8 cellular contexts compared by ENCODE assay signal in genomic region chr17:8109669-8110455, GRCh38. TPM values are rescaled to one million over a fixed set of nuclear protein-coding genes. Genes with fewer than 3 reads are reported as not detected.
DNase-seq lines count a peak whose midpoint lies in the region; ATAC-seq and TF ChIP-seq lines count a peak whose summit lies in the region.

No MANE protein-coding gene starts in this region.

- CTCF ChIA-PET in CD4-positive, alpha-beta T cell (lab: Charles Lee), result interaction anchor here (0.8 to 2.4 kb wide), 11 partner anchors 9 to 134 kb away, joined by 3 to 17 read pairs (median 8); partner anchors contain the start of genes ALOXE3 and HES7

- ATAC-seq in CD4-positive, alpha-beta T cell (ENCODE audit: poor library complexity), result peak; percentile 99
- no peak for ATAC-seq in GM21619 (IDR thresholded peaks at IDR 0.05; ENCODE audit: unreplicated experiment)

- no peaks in the 10 kb centered on the region for H3K36me3 ChIP-seq in HUES64 (ENCODE audit: insufficient read depth, low read length)
- H3K36me3 ChIP-seq in breast epithelium, result no peaks in the 10 kb centered on the region

- no peak overlapping the region for H3K9ac ChIP-seq in HUES64 (ENCODE audit: low read depth, low read length)

- peak; percentile 97 for TF ChIP-seq CTCF in CD4-positive, alpha-beta T cell (IDR thresholded peaks at IDR 0.05)
- peak; percentile 65 to 86 (median 76) for TF ChIP-seq CTCF in breast epithelium (IDR thresholded peaks at IDR 0.05)

- H3K9me3 ChIP-seq in CD4-positive, alpha-beta T cell (ENCODE audit: control insufficient read depth, low read length), result no peaks in the 10 kb centered on the region
- H3K9me3 ChIP-seq in HUES64 (ENCODE audit: insufficient read depth, low read depth, low read length) (no peaks in the 10 kb centered on the region), breast epithelium (no peaks in the 10 kb centered on the region)

- no peaks in the 10 kb centered on the region for H3K4me1 ChIP-seq in HUES64 (ENCODE audit: insufficient read depth, low read length)
- H3K4me1 ChIP-seq in breast epithelium, result no peaks in the 10 kb centered on the region

- H3K4me3 Mint-ChIP-seq in CD4-positive, alpha-beta T cell, result peak overlapping the region; percentile 45

- intact Hi-C loops in CD4-positive, alpha-beta T cell (cut with DNase I, micrococcal nuclease), result loop anchor here (1.0 to 10.0 kb wide), 4 partner anchors 16 to 265 kb away; partner anchors contain the start of gene KRABD2 (in 1 of the 2)
- intact Hi-C loops in breast epithelium (cut with DNase I; ENCODE audit: low total_unique reads), result no loop called here

- POLR2A ChIA-PET in CD4-positive, alpha-beta T cell (lab: Charles Lee), result interaction anchor here (0.7 to 2.2 kb wide), 13 partner anchors 9 to 138 kb away, joined by 3 to 41 read pairs (median 4); partner anchors contain the start of genes ALOXE3 and CTC1

- peaks cover 10% of the 10 kb centered on the region for H3K27me3 ChIP-seq in CD4-positive, alpha-beta T cell (ENCODE audit: control insufficient read depth, insufficient read depth, low read length)
- H3K27me3 ChIP-seq in HUES64 (ENCODE audit: insufficient read depth, low read length), result peaks cover 62% of the 10 kb centered on the region
- H3K27me3 ChIP-seq in breast epithelium, result peaks cover 0 to 16% of the 10 kb centered on the region in 2 donors

- TF ChIP-seq POLR2A in breast epithelium (IDR thresholded peaks at IDR 0.05), result no peak

- peak; percentile 76 to 87 (median 82) for DNase-seq in CD4-positive, alpha-beta T cell
- DNase-seq in UCSD-AML1 (lab: John Stamatoyannopoulos, UW; ENCODE audit: unreplicated experiment) (peak; percentile 59), breast epithelium (ENCODE audit: low spot score in 2 of 2) (peak; percentile 66 to 78), kidney tubule cell (ENCODE audit: low spot score) (peak; percentile 65), dedifferentiated amniotic fluid mesenchymal stem cell (ENCODE audit: extremely low spot score) (no peak)
- DNase-seq in stimulated activated CD4-positive, alpha-beta T cell treated with anti-CD3 and anti-CD28 coated beads, TNF-alpha, amount 100 ng/mL, for 24 hours (ENCODE audit: low read depth in 3 of 3), result peak in 2 of 3 experiments; percentile 63 to 76

- 8% methylated on average over 58 of the region's 61 CpGs for WGBS in HUES64

- H3K4me3 ChIP-seq in HUES64 (ENCODE audit: low read length) (peak overlapping the region; percentile 65), breast epithelium (peak overlapping the region in 2 of 3 donors; percentile 64 to 75)

- peaks cover 4% of the 10 kb centered on the region for H3K4me1 Mint-ChIP-seq in CD4-positive, alpha-beta T cell (ENCODE audit: low read depth)

- H3K27ac Mint-ChIP-seq in CD4-positive, alpha-beta T cell, result peak overlapping the region; percentile 12

- H3K36me3 Mint-ChIP-seq in CD4-positive, alpha-beta T cell (ENCODE audit: low read depth), result no peaks in the 10 kb centered on the region

- peaks cover 26% of the 10 kb centered on the region for H3K27me3 Mint-ChIP-seq in CD4-positive, alpha-beta T cell

- no peak overlapping the region for H3K27ac ChIP-seq in CD4-positive, alpha-beta T cell (ENCODE audit: low read depth, low read length)
- no peak overlapping the region for H3K27ac ChIP-seq in HUES64 (ENCODE audit: low read depth, low read length)
- peak overlapping the region in 1 of 2 donors; percentile 9 for H3K27ac ChIP-seq in breast epithelium

- no peaks in the 10 kb centered on the region for H3K9me3 Mint-ChIP-seq in CD4-positive, alpha-beta T cell

RNA-seq across cellular contexts. Expression of gene ALOXE3, which starts 8.5 kb away (rescaled TPM):
- total RNA-seq in CD4-positive, alpha-beta T cell, result under 1 TPM; 0.81 to 0.91 TPM
- polyA plus RNA-seq in HUES64 (2013, experiment 1 of 2), result not detected
- not detected for polyA plus RNA-seq in HUES64 (2013, experiment 2 of 2)
- under 1 TPM in 1 of 3 donors, not detected in 2; 0.73 TPM for total RNA-seq in breast epithelium

RNA-seq across cellular contexts. Expression of gene HES7, which starts 14.0 kb away (rescaled TPM):
- total RNA-seq in CD4-positive, alpha-beta T cell, result under 1 TPM; 0.52 to 0.53 TPM
- polyA plus RNA-seq in HUES64 (2013, experiment 1 of 2), result 0.85 TPM
- 0.89 TPM for polyA plus RNA-seq in HUES64 (2013, experiment 2 of 2)
- not detected for total RNA-seq in breast epithelium

RNA-seq across cellular contexts. Expression of gene ALOX12B, which starts 22.3 kb away (rescaled TPM):
- total RNA-seq in CD4-positive, alpha-beta T cell, result under 1 TPM in 1 of 2 experiments, not detected in 1; 0.41 TPM
- not detected for polyA plus RNA-seq in HUES64 (2013, experiment 1 of 2)
- not detected for polyA plus RNA-seq in HUES64 (2013, experiment 2 of 2)
- not detected for total RNA-seq in breast epithelium

RNA-seq across cellular contexts. Expression of gene PER1, which starts 42.3 kb away (rescaled TPM):
- 1,000 to 10,000 TPM; 1,723 to 1,794 TPM for total RNA-seq in CD4-positive, alpha-beta T cell
- 14.0 TPM for polyA plus RNA-seq in HUES64 (2013, experiment 1 of 2)
- 18.1 TPM for polyA plus RNA-seq in HUES64 (2013, experiment 2 of 2)
- 100 to 1,000 TPM in 2 of 3 donors, 10 to 100 TPM in 1; 97.3 to 167 (median 115) TPM for total RNA-seq in breast epithelium

RNA-seq across cellular contexts. Expression of gene VAMP2, which starts 52.9 kb away (rescaled TPM):
- total RNA-seq in CD4-positive, alpha-beta T cell, result 100 to 1,000 TPM; 351 to 366 TPM
- polyA plus RNA-seq in HUES64 (2013, experiment 1 of 2), result 14.3 TPM
- polyA plus RNA-seq in HUES64 (2013, experiment 2 of 2), result 18.9 TPM
- 10 to 100 TPM; 21.8 to 30.2 (median 28.1) TPM for total RNA-seq in breast epithelium
